Comparison of ENCODE assay signal across 13 cellular contexts in the genomic region with DNA sequence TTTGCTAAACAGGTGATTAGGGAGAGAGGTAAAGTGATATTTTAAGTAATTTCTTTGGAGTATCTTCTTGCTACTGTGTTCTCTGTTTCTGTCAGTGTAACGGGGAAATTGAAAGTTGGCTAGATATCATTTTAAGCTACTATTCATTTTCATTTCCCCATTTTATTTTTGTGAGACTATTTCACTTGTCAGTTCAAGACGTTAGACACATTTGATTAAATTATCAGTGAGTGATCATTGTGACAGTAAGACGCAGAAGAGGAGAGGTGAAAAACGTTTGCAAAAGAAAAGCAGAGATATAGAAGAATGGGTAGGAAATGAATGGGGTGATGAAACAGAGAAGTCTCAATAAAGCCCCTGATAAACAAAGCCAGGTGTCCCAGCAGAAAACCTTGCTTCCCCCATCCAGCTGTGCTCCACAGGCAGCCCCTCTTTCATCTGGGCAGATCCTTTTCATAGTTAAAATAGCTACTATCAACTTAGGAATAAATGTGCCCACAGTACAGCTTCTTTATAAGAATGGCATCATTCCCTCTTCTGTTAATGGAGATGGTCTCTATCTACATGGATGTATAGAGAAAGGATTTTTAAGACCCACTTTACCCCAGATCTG.
DNase-seq lines count a peak whose midpoint lies in the region; ATAC-seq and TF ChIP-seq lines count a peak whose summit lies in the region.
"Had no signal": no experiment of that assay in that cellular context is flagged by ENCODE, and none has a peak within 500 bp of the region (broad histone marks: within the 10 kb centered on the region; RNA-seq: fewer than 3 reads in every experiment).

No MANE protein-coding gene starts in this region.

- no peaks in the 10 kb centered on the region for H3K79me2 ChIP-seq in neural progenitor cell (ENCODE audit: low read depth)

- no peak overlapping the region for H3K4me2 ChIP-seq in neural progenitor cell

- H3K9me3 ChIP-seq in ascending aorta (no peaks in the 10 kb centered on the region), neural progenitor cell (ENCODE audit: low read depth) (peaks cover 6% of the 10 kb centered on the region)
- H3K9me3 ChIP-seq: tibial artery had no signal

- no peaks in the 10 kb centered on the region for H3K4me1 ChIP-seq in ascending aorta
- H3K4me1 ChIP-seq in neural progenitor cell = peaks cover 8% of the 10 kb centered on the region
- H3K4me1 ChIP-seq: tibial artery had no signal

- ATAC-seq in HG02610 (IDR thresholded peaks at IDR 0.05; ENCODE audit: unreplicated experiment) (peak; percentile 65), HG03469 (IDR thresholded peaks at IDR 0.05; ENCODE audit: unreplicated experiment) (peak; percentile 74), esophagus mucosa (no peak)
- ATAC-seq in naive thymus-derived CD8-positive, alpha-beta T cell = no peak

- H3K4me3 ChIP-seq in ascending aorta = no peak overlapping the region
- H3K4me3 ChIP-seq in neural progenitor cell = no peak overlapping the region
- H3K4me3 ChIP-seq: tibial artery had no signal

- H3K36me3 ChIP-seq in ascending aorta (no peaks in the 10 kb centered on the region), neural progenitor cell (no peaks in the 10 kb centered on the region)
- H3K36me3 ChIP-seq: tibial artery had no signal

- H3K27ac ChIP-seq in ascending aorta (no peak overlapping the region), neural progenitor cell (no peak overlapping the region)
- H3K27ac ChIP-seq: tibial artery had no signal

- H3K4me3 Mint-ChIP-seq in naive thymus-derived CD8-positive, alpha-beta T cell = peak overlapping the region in 3 of 10 donors; percentile 19 to 52 (median 24)
- H3K4me3 Mint-ChIP-seq in neural progenitor cell = no peak overlapping the region

- no peaks in the 10 kb centered on the region for H3K27me3 ChIP-seq in ascending aorta
- no peaks in the 10 kb centered on the region for H3K27me3 ChIP-seq in neural progenitor cell
- H3K27me3 ChIP-seq: tibial artery had no signal

- POLR2A ChIA-PET in naive thymus-derived CD8-positive, alpha-beta T cell (lab: Charles Lee) = no interaction called here

- no peak overlapping the region for H3K9ac ChIP-seq in neural progenitor cell

- H3K36me3 Mint-ChIP-seq in naive thymus-derived CD8-positive, alpha-beta T cell = peaks cover 0 to 17% (median 16%) of the 10 kb centered on the region in 3 donors
- H3K36me3 Mint-ChIP-seq in neural progenitor cell = peaks cover 3% of the 10 kb centered on the region

- DNase-seq in SIG-M5 treated with dmso at 0.1 percent for 504 hours (lab: John Stamatoyannopoulos, UW; ENCODE audit: unreplicated experiment) = peak; percentile 20
- no peak for DNase-seq in SIG-M5 (lab: John Stamatoyannopoulos, UW)
- no peak for DNase-seq in ascending aorta (ENCODE audit: low spot score in 2 of 2)
- no peak for DNase-seq in naive thymus-derived CD8-positive, alpha-beta T cell
- DNase-seq in neural progenitor cell (ENCODE audit: low spot score) = no peak
- DNase-seq: activated T-cell treated with anti-CD3 and anti-CD28 coated beads, Interleukin-2, amount 50 U/mL, for 48 hours; cortex of kidney; NCI-H82; stimulated activated CD4-positive, alpha-beta T cell treated with anti-CD3 and anti-CD28 coated beads, Interleukin-2, amount 100 ng/mL, for 24 hours; tibial artery had no signal

- H3K4me1 Mint-ChIP-seq in naive thymus-derived CD8-positive, alpha-beta T cell = peaks cover 9 to 43% (median 13%) of the 10 kb centered on the region in 4 donors
- H3K4me1 Mint-ChIP-seq in neural progenitor cell = no peaks in the 10 kb centered on the region

- intact Hi-C loops in ascending aorta (cut with DNase I) = no loop called here

- no peaks in the 10 kb centered on the region for H3F3A ChIP-seq in neural progenitor cell (ENCODE audit: low read depth)

- no peaks in the 10 kb centered on the region for H4K20me1 ChIP-seq in neural progenitor cell (ENCODE audit: low read depth)

- peak overlapping the region in 1 of 10 donors; percentile 20 for H3K27ac Mint-ChIP-seq in naive thymus-derived CD8-positive, alpha-beta T cell
- H3K27ac Mint-ChIP-seq in neural progenitor cell = no peak overlapping the region

- no peaks in the 10 kb centered on the region for H3K27me3 Mint-ChIP-seq in naive thymus-derived CD8-positive, alpha-beta T cell
- peaks cover 4% of the 10 kb centered on the region for H3K27me3 Mint-ChIP-seq in neural progenitor cell (ENCODE audit: insufficient read depth, low read depth)

- H3K9me3 Mint-ChIP-seq in naive thymus-derived CD8-positive, alpha-beta T cell = peaks cover 0 to 11% (median 7%) of the 10 kb centered on the region in 9 donors
- H3K9me3 Mint-ChIP-seq in neural progenitor cell = peaks cover 15% of the 10 kb centered on the region

- H2AFZ ChIP-seq in neural progenitor cell (replicated peaks) = no peak overlapping the region

- TF ChIP-seq CTCF in ascending aorta (IDR thresholded peaks at IDR 0.05) = no peak
- TF ChIP-seq CTCF in neural progenitor cell (IDR thresholded peaks at IDR 0.05) = no peak

Comparison
In these comparisons a context has a peak if more than half of its experiments do, and no peak if none do; other contexts are left out.
1. ATAC-seq: peak in HG02610 (single experiment) and HG03469 (single experiment); none in esophagus mucosa (single experiment) and naive thymus-derived CD8-positive, alpha-beta T cell (0 of 2).